10 cellular contexts compared by ENCODE assay signal in the genomic region with DNA sequence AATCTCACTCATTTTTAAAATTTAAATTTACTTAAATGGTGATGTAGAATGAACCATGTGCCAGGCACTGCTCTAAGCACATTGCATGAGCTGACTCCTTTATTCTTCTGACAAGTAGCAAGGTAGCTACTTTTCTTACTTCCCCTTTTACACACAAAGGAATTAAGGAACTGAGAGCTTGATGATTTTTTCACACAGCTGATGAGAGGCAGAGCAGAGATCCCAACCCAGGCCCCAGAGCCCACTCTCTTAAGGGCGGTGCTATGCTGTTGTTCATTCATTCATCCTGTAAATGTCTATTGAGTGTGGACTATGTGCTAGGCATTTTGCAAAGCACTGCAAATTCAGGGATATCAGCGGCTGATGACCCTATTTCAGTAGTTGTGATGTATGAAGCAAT. TPM values are rescaled to one million over a fixed set of nuclear protein-coding genes. Genes with fewer than 3 reads are reported as not detected.
DNase-seq lines count a peak whose midpoint lies in the region; ATAC-seq and TF ChIP-seq lines count a peak whose summit lies in the region.
"Had no signal": no experiment of that assay in that cellular context is flagged by ENCODE, and none has a peak within 500 bp of the region (broad histone marks: within the 10 kb centered on the region; RNA-seq: fewer than 3 reads in every experiment).

No MANE protein-coding gene starts in this region.

- H3K36me3 ChIP-seq in CD8-positive, alpha-beta memory T cell (ENCODE audit: insufficient read depth, low read length): no peaks in the 10 kb centered on the region
- H3K36me3 ChIP-seq in endodermal cell (ENCODE audit: control insufficient read depth, insufficient read depth, low read length): no peaks in the 10 kb centered on the region

- no peak overlapping the region for H3K27ac Mint-ChIP-seq in stimulated activated memory B cell treated with anti-CD40 and anti-IgM and Interleukin-4, amounts not matched to agents 10 μg/mL and 1 μg/mL and 100 μg/mL, for 72 hours
- no peak overlapping the region for H3K27ac Mint-ChIP-seq in CD8-positive, alpha-beta memory T cell
- no peak overlapping the region for H3K27ac Mint-ChIP-seq in endodermal cell
- H3K27ac Mint-ChIP-seq: brain had no signal

- no peaks in the 10 kb centered on the region for H3K9me3 ChIP-seq in CD8-positive, alpha-beta memory T cell (ENCODE audit: low read length)
- no peaks in the 10 kb centered on the region for H3K9me3 ChIP-seq in endodermal cell (ENCODE audit: control insufficient read depth, low read length)

- H3K4me1 ChIP-seq in CD8-positive, alpha-beta memory T cell (ENCODE audit: insufficient read depth, low read length): no peaks in the 10 kb centered on the region
- H3K4me1 ChIP-seq in endodermal cell (ENCODE audit: control insufficient read depth, insufficient read depth, low read length): no peaks in the 10 kb centered on the region

- H3K27me3 Mint-ChIP-seq in stimulated activated memory B cell treated with anti-CD40 and anti-IgM and Interleukin-4, amounts not matched to agents 10 μg/mL and 1 μg/mL and 100 μg/mL, for 72 hours: peaks cover 29% of the 10 kb centered on the region
- H3K27me3 Mint-ChIP-seq in CD8-positive, alpha-beta memory T cell: peaks cover 12 to 24% of the 10 kb centered on the region in 2 donors
- peaks cover 7% of the 10 kb centered on the region for H3K27me3 Mint-ChIP-seq in endodermal cell (ENCODE audit: insufficient read depth)

- 89 to 92% methylated on average over 1 to 2 of the region's 2 CpGs for WGBS in endodermal cell (ENCODE audit: insufficient coverage in 1 of 2, insufficient read length in 1 of 2), 2 experiments

- CTCF ChIA-PET in CD8-positive, alpha-beta memory T cell (lab: Charles Lee): interaction anchor here (0.9 kb wide), 1 partner anchor 13 kb away, joined by 3 read pairs; no protein-coding TSS in a partner anchor

- DNase-seq in GM19240 (ENCODE audit: insufficient read length, low spot score): peak; percentile 72
- DNase-seq in NOMO-1 treated with DMSO at 0.1 percent for 48 hours (lab: John Stamatoyannopoulos, UW; ENCODE audit: unreplicated experiment): peak; percentile 91
- no peak for DNase-seq in CD8-positive, alpha-beta memory T cell
- DNase-seq in dedifferentiated amniotic fluid mesenchymal stem cell (ENCODE audit: extremely low spot score): no peak
- no peak for DNase-seq in endodermal cell
- DNase-seq in HPDE6-E6E7 (ENCODE audit: extremely low spot score): no peak

- H3K9me3 Mint-ChIP-seq in stimulated activated memory B cell treated with anti-CD40 and anti-IgM and Interleukin-4, amounts not matched to agents 10 μg/mL and 1 μg/mL and 100 μg/mL, for 72 hours: no peaks in the 10 kb centered on the region
- peaks cover 0 to 4% (median 2%) of the 10 kb centered on the region in 5 donors for H3K9me3 Mint-ChIP-seq in CD8-positive, alpha-beta memory T cell
- H3K9me3 Mint-ChIP-seq in endodermal cell: no peaks in the 10 kb centered on the region

- no peak overlapping the region for H3K27ac ChIP-seq in CD8-positive, alpha-beta memory T cell (ENCODE audit: low read depth, low read length)
- no peak overlapping the region for H3K27ac ChIP-seq in endodermal cell (ENCODE audit: low read depth, low read length)
- H3K27ac ChIP-seq: VCaP had no signal

- H3K27me3 ChIP-seq in CD8-positive, alpha-beta memory T cell (ENCODE audit: insufficient read depth, low read length, poor library complexity, severe bottlenecking): no peaks in the 10 kb centered on the region
- H3K27me3 ChIP-seq in endodermal cell (ENCODE audit: control insufficient read depth, insufficient read depth, low read length, poor library complexity, severe bottlenecking): no peaks in the 10 kb centered on the region

- peak; percentile 98 for ATAC-seq in HG02938 (IDR thresholded peaks at IDR 0.05; ENCODE audit: unreplicated experiment)
- ATAC-seq in stimulated activated memory B cell treated with anti-CD40 and anti-IgM and Interleukin-4, amounts not matched to agents 10 μg/mL and 1 μg/mL and 100 μg/mL, for 72 hours: peak; percentile 97

- H3K4me3 Mint-ChIP-seq in stimulated activated memory B cell treated with anti-CD40 and anti-IgM and Interleukin-4, amounts not matched to agents 10 μg/mL and 1 μg/mL and 100 μg/mL, for 72 hours: no peak overlapping the region
- no peak overlapping the region for H3K4me3 Mint-ChIP-seq in CD8-positive, alpha-beta memory T cell
- H3K4me3 Mint-ChIP-seq in endodermal cell: no peak overlapping the region
- H3K4me3 Mint-ChIP-seq: brain had no signal

- no peaks in the 10 kb centered on the region for H3K36me3 Mint-ChIP-seq in stimulated activated memory B cell treated with anti-CD40 and anti-IgM and Interleukin-4, amounts not matched to agents 10 μg/mL and 1 μg/mL and 100 μg/mL, for 72 hours
- H3K36me3 Mint-ChIP-seq in CD8-positive, alpha-beta memory T cell: peaks cover 0 to 5% (median 0%) of the 10 kb centered on the region in 3 donors
- no peaks in the 10 kb centered on the region for H3K36me3 Mint-ChIP-seq in endodermal cell (ENCODE audit: low read depth)
- H3K36me3 Mint-ChIP-seq: brain had no signal

- H3K9ac ChIP-seq in endodermal cell (ENCODE audit: extremely low read depth, low read length, poor library complexity, severe bottlenecking): no peak overlapping the region

- POLR2A ChIA-PET in CD8-positive, alpha-beta memory T cell (lab: Charles Lee): interaction anchor here (0.5 kb wide), 1 partner anchor 26 kb away, joined by 3 read pairs; no protein-coding TSS in a partner anchor

- no peak overlapping the region for H3K4me3 ChIP-seq in CD8-positive, alpha-beta memory T cell (ENCODE audit: low read length)
- H3K4me3 ChIP-seq in endodermal cell (ENCODE audit: low read length): no peak overlapping the region

- no peak for TF ChIP-seq CTCF in endodermal cell (conservative IDR thresholded peaks at IDR 0.05)

- H3K4me1 Mint-ChIP-seq in stimulated activated memory B cell treated with anti-CD40 and anti-IgM and Interleukin-4, amounts not matched to agents 10 μg/mL and 1 μg/mL and 100 μg/mL, for 72 hours: peaks cover 12% of the 10 kb centered on the region
- no peaks in the 10 kb centered on the region for H3K4me1 Mint-ChIP-seq in CD8-positive, alpha-beta memory T cell
- no peaks in the 10 kb centered on the region for H3K4me1 Mint-ChIP-seq in endodermal cell
- H3K4me1 Mint-ChIP-seq: brain had no signal

RNA-seq across cellular contexts. Expression of a gene that starts 17.9 kb away (rescaled TPM):
- total RNA-seq in CD8-positive, alpha-beta memory T cell: not detected
- polyA plus RNA-seq in CD8-positive, alpha-beta memory T cell: not detected
- total RNA-seq in endodermal cell: under 1 TPM; 0.22 to 0.33 TPM
- 0.89 TPM for polyA plus RNA-seq in endodermal cell (2013, experiment 1 of 2)
- polyA plus RNA-seq in endodermal cell (2013, experiment 2 of 2): 0.37 TPM

RNA-seq across cellular contexts. Expression of a gene that starts 39.1 kb away (rescaled TPM):
- total RNA-seq in CD8-positive, alpha-beta memory T cell: not detected
- 0.29 TPM for polyA plus RNA-seq in CD8-positive, alpha-beta memory T cell
- 10 to 100 TPM; 37.8 to 48.5 TPM for total RNA-seq in endodermal cell
- 4.7 TPM for polyA plus RNA-seq in endodermal cell (2013, experiment 1 of 2)
- polyA plus RNA-seq in endodermal cell (2013, experiment 2 of 2): 3.6 TPM

RNA-seq across cellular contexts. Expression of a gene that starts 57.7 kb away (rescaled TPM):
- 10 to 100 TPM; 18.8 to 19.0 TPM for total RNA-seq in CD8-positive, alpha-beta memory T cell
- 33.3 TPM for polyA plus RNA-seq in CD8-positive, alpha-beta memory T cell
- 10 to 100 TPM; 12.7 to 14.0 TPM for total RNA-seq in endodermal cell
- 6.8 TPM for polyA plus RNA-seq in endodermal cell (2013, experiment 1 of 2)
- 6.3 TPM for polyA plus RNA-seq in endodermal cell (2013, experiment 2 of 2)

Comparison
In these comparisons a context has a peak if more than half of its experiments do, and no peak if none do; other contexts are left out.
1. DNase-seq: peak in GM19240 (single experiment) and NOMO-1 treated with DMSO at 0.1 percent for 48 hours (single experiment); none in CD8-positive, alpha-beta memory T cell (0 of 5), dedifferentiated amniotic fluid mesenchymal stem cell (single experiment), endodermal cell (single experiment) and HPDE6-E6E7 (single experiment).
2. RNA of a gene that starts 39.1 kb away (total RNA-seq): 37.8 to 48.5 TPM in endodermal cell; not detected in CD8-positive, alpha-beta memory T cell; every median in the first group is over 10 times any median in the second.